Comparison of ENCODE assay signal across 16 cellular contexts in the genomic region with DNA sequence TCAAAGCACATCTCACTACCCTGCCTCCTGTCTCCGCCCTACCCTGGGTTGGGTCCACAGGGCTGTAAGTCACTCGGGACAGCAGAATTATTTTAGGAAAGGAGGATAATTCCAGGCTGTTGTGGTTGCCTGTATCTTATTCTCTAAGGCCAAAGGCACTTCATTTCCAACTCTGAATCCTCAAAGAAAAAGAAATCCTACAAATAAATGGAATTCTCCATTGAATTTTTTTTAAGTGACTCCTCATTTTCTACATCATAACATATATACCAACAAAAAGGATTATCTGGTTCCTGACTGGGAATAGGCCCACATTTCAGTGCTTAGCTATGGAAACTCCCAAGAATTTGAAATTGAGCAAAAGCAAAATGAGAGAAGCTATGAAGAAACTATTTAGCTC.
"Had no signal": no experiment of that assay in that cellular context is flagged by ENCODE, and none has a peak within 500 bp of the region (broad histone marks: within the 10 kb centered on the region; RNA-seq: fewer than 3 reads in every experiment).

No MANE protein-coding gene starts in this region.

- H3K4me1 ChIP-seq: colonic mucosa, gastrocnemius medialis had no signal

- H3K4me1 Mint-ChIP-seq: nephron progenitor cell had no signal

- H3K27me3 Mint-ChIP-seq: naive B cell had no signal

- H3K27me3 ChIP-seq: colonic mucosa, gastrocnemius medialis, heart right ventricle had no signal

- H3K4me3 Mint-ChIP-seq: endodermal cell, naive B cell, nephron progenitor cell had no signal

- DNase-seq: colonic mucosa; dermis blood vessel endothelial cell; endodermal cell; gastrocnemius medialis; heart right ventricle; hypothalamus; islet precursor cell; mammary epithelial cell; naive B cell; nephron progenitor cell; stimulated activated CD4-positive, alpha-beta T cell treated with anti-CD3 and anti-CD28 coated beads, Interleukin-12 subunit alpha, Interleukin-12 subunit beta, amount 100 ng/mL, for 4 hours; stimulated activated CD4-positive, alpha-beta T cell treated with anti-CD3 and anti-CD28 coated beads, Interleukin-2, amount 100 ng/mL, for 48 hours; stimulated activated naive CD4-positive, alpha-beta T cell treated with Interleukin-2 at 50 U/mL for 16 hours had no signal

- ATAC-seq: gastrocnemius medialis, heart right ventricle, left lobe of liver, sciatic nerve had no signal

- H3K27ac Mint-ChIP-seq: endodermal cell, nephron progenitor cell had no signal

- H3K36me3 ChIP-seq: colonic mucosa, gastrocnemius medialis had no signal

- H3K4me3 ChIP-seq: colonic mucosa, gastrocnemius medialis, heart right ventricle, skin epidermis had no signal

- H3K27ac ChIP-seq: colonic mucosa, gastrocnemius medialis, heart right ventricle had no signal

- H3K9me3 ChIP-seq: colonic mucosa, gastrocnemius medialis had no signal
